Comparison of ENCODE assay signal across 10 cellular contexts in the genomic region with DNA sequence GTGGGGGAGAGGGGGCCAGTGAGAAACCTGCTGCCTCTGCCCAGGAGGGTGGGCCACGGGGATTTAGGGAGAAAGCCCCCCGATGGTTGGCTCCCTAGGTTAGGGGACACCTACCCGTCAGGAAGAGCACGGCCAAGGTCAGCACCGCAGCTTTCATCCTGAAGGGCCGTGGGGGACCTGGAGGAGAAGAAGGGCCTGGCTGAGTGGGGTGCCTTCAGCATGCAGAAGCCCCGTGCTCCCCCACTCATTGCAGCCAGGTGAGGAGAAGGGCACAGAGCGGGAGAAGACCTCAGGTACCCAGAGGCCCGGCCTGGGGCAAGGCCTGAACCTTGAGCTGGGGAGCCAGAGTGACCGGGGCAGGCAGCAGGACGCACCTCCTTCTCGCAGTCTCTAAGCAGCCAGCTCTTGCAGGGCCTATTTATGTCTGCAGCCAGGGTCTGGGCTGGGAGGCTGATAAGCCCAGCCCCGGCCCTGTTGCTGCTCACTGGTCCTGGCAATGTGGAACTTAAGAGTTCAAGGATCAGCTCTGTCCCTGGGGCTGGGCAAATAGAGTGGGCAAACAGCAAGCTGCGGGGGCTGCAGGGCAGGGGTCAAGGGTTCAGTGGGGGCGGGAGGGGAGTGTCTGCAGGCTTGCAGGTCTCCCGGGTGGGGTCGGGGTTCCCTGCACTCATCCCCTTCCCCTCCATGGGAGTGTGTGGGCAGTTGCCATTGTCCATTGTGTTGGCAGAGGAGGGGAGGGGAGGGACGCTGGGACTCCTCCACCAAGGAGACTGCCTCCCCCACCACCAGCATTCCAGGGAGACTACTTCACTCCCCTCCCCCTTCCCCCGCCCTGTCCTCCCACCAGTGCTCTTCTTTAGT. TPM values are rescaled to one million over a fixed set of nuclear protein-coding genes. Genes with fewer than 3 reads are reported as not detected.
DNase-seq lines count a peak whose midpoint lies in the region; ATAC-seq and TF ChIP-seq lines count a peak whose summit lies in the region.
"Had no signal": no experiment of that assay in that cellular context is flagged by ENCODE, and none has a peak within 500 bp of the region (broad histone marks: within the 10 kb centered on the region; RNA-seq: fewer than 3 reads in every experiment).

A gene (minus strand): TSS at position 392 of the 861 bp plus-strand sequence. CDS start 235 bp downstream, at position 157.

- no peaks in the 10 kb centered on the region for H3K9me3 ChIP-seq in lung (ENCODE audit: control insufficient read depth in 2 of 2, insufficient read depth in 1 of 2, low read length in 1 of 2)
- H3K9me3 ChIP-seq in thymus (ENCODE audit: control insufficient read depth), result no peaks in the 10 kb centered on the region

- no peak for TF ChIP-seq CTCF in lung (IDR thresholded peaks at IDR 0.05; ENCODE audit: control extremely low read depth, extremely low read depth)

- H3K4me3 ChIP-seq in lung (no peak within 1 kb of the TSS), thymus (ENCODE audit: low read length) (no peak within 1 kb of the TSS)

- DNase-seq in HuH-7 (ENCODE audit: low spot score), result peak; percentile 74
- DNase-seq in lung (ENCODE audit: low spot score), result no peak
- DNase-seq in SW 1271 (lab: John Stamatoyannopoulos, UW), result no peak
- DNase-seq in SIG-M5 treated with dmso at 0.1 percent for 504 hours (lab: John Stamatoyannopoulos, UW; ENCODE audit: unreplicated experiment), result no peak
- no peak for DNase-seq in NCI-H1092 treated with DMSO at 0.1 percent for 48 hours (lab: John Stamatoyannopoulos, UW)
- DNase-seq: NCI-H1694 treated with DMSO at 0.1 percent for 48 hours, SHP77 had no signal

- H3K27ac ChIP-seq in cingulate gyrus (ENCODE audit: low read depth, low read length), result peak within 1 kb of the TSS; percentile 69
- peak within 1 kb of the TSS; percentile 47 to 88 for H3K27ac ChIP-seq in lung (ENCODE audit: low read depth in 1 of 2, low read length in 1 of 2)
- no peak within 1 kb of the TSS for H3K27ac ChIP-seq in thymus (ENCODE audit: low read depth)

- H3K4me1 ChIP-seq in lung (ENCODE audit: control insufficient read depth in 2 of 2, insufficient read depth in 2 of 2, low read length in 2 of 2) (peaks cover 0 to 23% of the 10 kb centered on the region in 2 donors), thymus (ENCODE audit: control insufficient read depth, insufficient read depth, low read length) (peaks cover 6% of the 10 kb centered on the region)

- no peaks in the 10 kb centered on the region for H3K27me3 ChIP-seq in lung (ENCODE audit: control insufficient read depth, insufficient read depth)
- no peaks in the 10 kb centered on the region for H3K27me3 ChIP-seq in thymus (ENCODE audit: control insufficient read depth, insufficient read depth)

- ATAC-seq in lung (ENCODE audit: insufficient read depth, low FRiP score), result no peak

- H3K36me3 ChIP-seq in lung (ENCODE audit: control insufficient read depth in 2 of 2, insufficient read depth in 2 of 2, low read length in 2 of 2), result no peaks in the 10 kb centered on the region
- no peaks in the 10 kb centered on the region for H3K36me3 ChIP-seq in thymus (ENCODE audit: control insufficient read depth, insufficient read depth)

- 82 to 85% methylated on average over 19 of the region's 19 CpGs for WGBS in lung, 2 donors
- 92% methylated on average over 19 of the region's 19 CpGs for WGBS in thymus

RNA-seq across cellular contexts. Expression of the gene that starts here (rescaled TPM):
- total RNA-seq in lung, result 1 to 10 TPM; 1.2 to 4.4 TPM
- polyA plus RNA-seq in lung (10 to 100 TPM in 1 of 2 donors, 1 to 10 TPM in 1; 1.9 to 18.2 TPM), thymus (12.3 TPM)
- total RNA-seq: glomerular endothelial cell had no signal
